In genomic region chr3:5227812-5228211, GRCh38 we compare ENCODE assay signal across 21 cellular contexts. TPM values are rescaled to one million over a fixed set of nuclear protein-coding genes. Genes with fewer than 3 reads are reported as not detected.
DNase-seq lines count a peak whose midpoint lies in the region; ATAC-seq, FAIRE-seq and TF ChIP-seq lines count a peak whose summit lies in the region.
"Had no signal": no experiment of that assay in that cellular context is flagged by ENCODE, and none has a peak within 500 bp of the region (broad histone marks: within the 10 kb centered on the region; RNA-seq: fewer than 3 reads in every experiment).

No MANE protein-coding gene starts in this region.

- H4K5ac ChIP-seq in IMR-90 (ENCODE audit: low read depth, low read length): no peak overlapping the region

- no peaks in the 10 kb centered on the region for H3K4me1 Mint-ChIP-seq in natural killer cell

- CTCF ChIA-PET in IMR-90 (lab: Yijun Ruan, JAX): no interaction called here
- CTCF ChIA-PET in K562 (lab: Yijun Ruan, JAX; ENCODE audit: low intra/inter-chr PET ratio): interaction anchor here (0.6 to 0.9 kb wide), 2 partner anchors 63 to 1560 kb away, joined by 3 read pairs; no protein-coding TSS in a partner anchor

- no peaks in the 10 kb centered on the region for H3K36me3 ChIP-seq in IMR-90 (ENCODE audit: control insufficient read depth, insufficient read depth, low read length)
- H3K36me3 ChIP-seq in K562 (ENCODE audit: control insufficient read depth, insufficient read depth, low read length): no peaks in the 10 kb centered on the region
- H3K36me3 ChIP-seq: HAP-1, MG63, SJCRH30 had no signal

- no peaks in the 10 kb centered on the region for H3K79me2 ChIP-seq in K562 (ENCODE audit: control insufficient read depth, insufficient read depth, low read length)

- TF ChIP-seq EP300 in K562 (IDR thresholded peaks at IDR 0.05; ENCODE audit: low read length): no peak

- H2AK9ac ChIP-seq in IMR-90 (replicated peaks; ENCODE audit: low read depth, low read length, poor library complexity): no peak overlapping the region

- H3K9me3 ChIP-seq in IMR-90 (ENCODE audit: control insufficient read depth, insufficient read depth, low read length) (no peaks in the 10 kb centered on the region), K562 (replicated peaks; ENCODE audit: control insufficient read depth, insufficient read depth, low read depth, low read length) (no peaks in the 10 kb centered on the region)
- H3K9me3 ChIP-seq: Caco-2, HAP-1, MG63, SJCRH30 had no signal

- TF ChIP-seq RAD21 in IMR-90 (IDR thresholded peaks at IDR 0.05; ENCODE audit: low read length) (no peak), K562 (CRISPR knock-in tag; conservative IDR thresholded peaks at IDR 0.05 in 1 of 2, IDR thresholded peaks at IDR 0.05 in 1 of 2) (no peak)

- intact Hi-C loops in IMR-90 (cut with micrococcal nuclease): loop anchor here (5.0 kb wide), 1 partner anchor 1569 kb away; no protein-coding TSS in a partner anchor
- intact Hi-C loops in K562 (cut with micrococcal nuclease): loop anchor here (2.0 to 10.0 kb wide), 4 partner anchors 77 to 513 kb away; no protein-coding TSS in a partner anchor
- intact Hi-C loops in natural killer cell (cut with micrococcal nuclease): no loop called here

- DNase-seq in AG10803 (ENCODE audit: low read depth): peak; percentile 23
- peak; percentile 68 for DNase-seq in IMR-90
- DNase-seq in K562 (ENCODE audit: extremely low read depth in 1 of 4, low spot score in 3 of 4): no peak
- DNase-seq in left lobe of liver (ENCODE audit: low spot score): no peak
- DNase-seq in activated CD4-positive, CD25-positive, alpha-beta regulatory T cell treated with anti-CD3 and anti-CD28 coated beads, Interleukin-2, amount 50 U/mL, for 72 hours: no peak
- DNase-seq in EL: no peak
- DNase-seq in natural killer cell: no peak
- DNase-seq: Caco-2; CD4-positive, CD25-positive, alpha-beta regulatory T cell; DMS153; MG63; NCI-H1105 treated with DMSO at 0.1 percent for 48 hours; NCI-H1930; NCI-H2171; NCI-H446 treated with DMSO at 0.1 percent for 48 hours; NCI-H748 treated with DMSO at 0.1 percent for 48 hours; PC-3 had no signal

- H2AFZ ChIP-seq in IMR-90 (replicated peaks; ENCODE audit: low read length, poor library complexity) (peak overlapping the region; percentile 23), K562 (ENCODE audit: low read depth, low read length) (no peak overlapping the region)

- no peaks in the 10 kb centered on the region for H3K79me1 ChIP-seq in IMR-90 (ENCODE audit: low read depth in 1 of 2, low read length in 2 of 2)

- peaks cover 0 to 3% of the 10 kb centered on the region in 2 donors for H3K27me3 Mint-ChIP-seq in natural killer cell (ENCODE audit: low read depth in 2 of 2)
- H3K27me3 Mint-ChIP-seq: B cell had no signal

- no peaks in the 10 kb centered on the region for H3K4me1 ChIP-seq in IMR-90 (ENCODE audit: control insufficient read depth, insufficient read depth, low read length)
- H3K4me1 ChIP-seq in K562 (replicated peaks in 1 of 2; ENCODE audit: control insufficient read depth in 2 of 2, insufficient read depth in 2 of 2, low read length in 2 of 2): no peaks in the 10 kb centered on the region
- H3K4me1 ChIP-seq: Caco-2, HAP-1, SJCRH30 had no signal

- H3K4me2 ChIP-seq in IMR-90 (ENCODE audit: low read depth, low read length) (no peak overlapping the region), K562 (ENCODE audit: insufficient read depth, low read length) (no peak overlapping the region)

- no peak overlapping the region for H3K4ac ChIP-seq in IMR-90 (ENCODE audit: low read depth, low read length)

- POLR2A ChIA-PET in IMR-90 (lab: Charles Lee; ENCODE audit: unreplicated experiment) (interaction anchor here (0.7 kb wide), 1 partner anchor 324 kb away, joined by 4 read pairs; no protein-coding TSS in a partner anchor), K562 (lab: Yijun Ruan, JAX) (interaction anchor here (0.6 to 0.7 kb wide), 2 partner anchors 13 to 57 kb away, joined by 4 read pairs; no protein-coding TSS in a partner anchor)

- H4K8ac ChIP-seq in IMR-90 (ENCODE audit: low read depth in 2 of 2, low read length in 2 of 2): no peak overlapping the region

- H3K4me3 Mint-ChIP-seq in natural killer cell: no peak overlapping the region
- H3K4me3 Mint-ChIP-seq: B cell; CD4-positive, CD25-positive, alpha-beta regulatory T cell had no signal

- no peak overlapping the region for H3K14ac ChIP-seq in IMR-90 (replicated peaks; ENCODE audit: low read depth, low read length)

- no peaks in the 10 kb centered on the region for H4K20me1 ChIP-seq in IMR-90 (ENCODE audit: insufficient read depth, low read length)
- no peaks in the 10 kb centered on the region for H4K20me1 ChIP-seq in K562 (replicated peaks; ENCODE audit: control insufficient read depth, insufficient read depth, low read length)

- H2BK5ac ChIP-seq in IMR-90 (ENCODE audit: low read depth, low read length, poor library complexity, severe bottlenecking): no peak overlapping the region

- H4K91ac ChIP-seq in IMR-90 (ENCODE audit: insufficient read depth, low read depth, low read length): no peak overlapping the region

- BruUV-seq in IMR-90 (replicated peaks; lab: Mats Ljungman, UMichigan) (no TSS peak), K562 (replicated peaks; lab: Mats Ljungman, UMichigan) (no TSS peak)

- no peak overlapping the region for H2BK120ac ChIP-seq in IMR-90 (ENCODE audit: low read depth, low read length)

- H3K9me1 ChIP-seq in IMR-90 (ENCODE audit: insufficient read depth, low read length): no peaks in the 10 kb centered on the region
- H3K9me1 ChIP-seq in K562 (ENCODE audit: control insufficient read depth, insufficient read depth, low read length): no peaks in the 10 kb centered on the region

- no peak overlapping the region for H2BK20ac ChIP-seq in IMR-90 (ENCODE audit: low read depth, low read length)

- H2BK15ac ChIP-seq in IMR-90 (ENCODE audit: low read depth, low read length): no peak overlapping the region

- H2AK5ac ChIP-seq in IMR-90 (ENCODE audit: low read depth, low read length): no peak overlapping the region

- dilution Hi-C loops in IMR-90 (cut with HindIII; ENCODE audit: low sequenced_read_pairs, unreplicated experiment): no loop called here

- no peak overlapping the region for H3K23ac ChIP-seq in IMR-90 (ENCODE audit: low read depth, low read length)

- TF ChIP-seq CTCF in AG10803 (conservative IDR thresholded peaks at IDR 0.05; ENCODE audit: low read length): no peak
- no peak for TF ChIP-seq CTCF in IMR-90 (conservative IDR thresholded peaks at IDR 0.05; ENCODE audit: low read depth, low read length)
- TF ChIP-seq CTCF in K562 (IDR thresholded peaks at IDR 0.05 in 2 of 3, conservative IDR thresholded peaks at IDR 0.05 in 1 of 3; ENCODE audit: insufficient read depth in 2 of 3, low read depth in 1 of 3, low read length in 3 of 3): no peak
- TF ChIP-seq CTCF in natural killer cell (IDR thresholded peaks at IDR 0.05): no peak

- H3K27me3 ChIP-seq in IMR-90 (ENCODE audit: control insufficient read depth, insufficient read depth, low read length) (peaks cover 2% of the 10 kb centered on the region; the same call in 1 of the 2 replicates), K562 (ENCODE audit: control insufficient read depth in 2 of 2, insufficient read depth in 2 of 2, low read length in 2 of 2) (peaks cover 32 to 57% of the 10 kb centered on the region in 2 experiments; a peak in 4 of 5 replicates)
- H3K27me3 ChIP-seq: MG63, SJCRH30 had no signal

- FAIRE-seq in K562 (lab: Jason Lieb, UNC): no peak

- no peaks in the 10 kb centered on the region for H3K36me3 Mint-ChIP-seq in natural killer cell
- H3K36me3 Mint-ChIP-seq: CD4-positive, CD25-positive, alpha-beta regulatory T cell had no signal

- no peak overlapping the region for H3K4me3 ChIP-seq in AG10803 (ENCODE audit: low read length)
- H3K4me3 ChIP-seq in IMR-90 (ENCODE audit: insufficient read depth, low read depth, low read length): no peak overlapping the region
- H3K4me3 ChIP-seq in K562: no peak overlapping the region
- H3K4me3 ChIP-seq: HAP-1, MG63, SJCRH30 had no signal

- no peak for ATAC-seq in IMR-90 (ENCODE audit: low read depth)
- ATAC-seq in K562: no peak
- peak; percentile 44 for ATAC-seq in left lobe of liver
- ATAC-seq in natural killer cell: no peak
- ATAC-seq in HG02970 (IDR thresholded peaks at IDR 0.05; ENCODE audit: low FRiP score, unreplicated experiment): no peak
- ATAC-seq: PC-3 had no signal

- TF ChIP-seq POLR2A in IMR-90 (IDR thresholded peaks at IDR 0.05; ENCODE audit: low read depth, low read length) (no peak), K562 (conservative IDR thresholded peaks at IDR 0.05) (no peak)

- H3K18ac ChIP-seq in IMR-90 (ENCODE audit: low read depth, low read length): no peak overlapping the region

- 60% methylated on average over 1 of the region's 6 CpGs; no CpG with 5 or more reads in 1 of the 2 experiments for WGBS in IMR-90 (ENCODE audit: extremely low coverage in 2 of 2, insufficient read length in 1 of 2), 2 experiments
- 1% methylated on average over 6 of the region's 6 CpGs for WGBS in K562 (ENCODE audit: insufficient coverage, low coverage, missing lambda C conversion rate)

- no peak overlapping the region for H3K27ac ChIP-seq in IMR-90 (ENCODE audit: insufficient read depth, low read length)
- no peak overlapping the region for H3K27ac ChIP-seq in K562 (ENCODE audit: extremely low read depth, low read depth, low read length)
- H3K27ac ChIP-seq: SJCRH30 had no signal

- no peaks in the 10 kb centered on the region for H3K9me3 Mint-ChIP-seq in natural killer cell
- H3K9me3 Mint-ChIP-seq: CD4-positive, CD25-positive, alpha-beta regulatory T cell had no signal

- H3K9ac ChIP-seq in IMR-90 (ENCODE audit: low read depth, low read length): no peak overlapping the region
- H3K9ac ChIP-seq in K562 (ENCODE audit: insufficient read depth in 1 of 2, low read depth in 2 of 2, low read length in 2 of 2): no peak overlapping the region

- in situ Hi-C loops in IMR-90 (cut with MboI; ENCODE audit: low sequenced_read_pairs) (no loop called here), K562 (cut with MboI) (no loop called here)

- no peak overlapping the region for H3K56ac ChIP-seq in IMR-90 (ENCODE audit: extremely low read depth, insufficient read depth, low read length)

- H3K27ac Mint-ChIP-seq in natural killer cell: no peak overlapping the region
- H3K27ac Mint-ChIP-seq: B cell had no signal

RNA-seq across cellular contexts. Expression of gene EDEM1, which starts 40.3 kb away (rescaled TPM):
- 20.8 and 23.5 TPM in 2 replicates for total RNA-seq in IMR-90 (2012; rRNA removed)
- polyA plus RNA-seq in IMR-90 (2012; rRNA removed): 19.9 and 27.0 TPM in 2 replicates
- 9.4 and 12.3 TPM in 2 replicates for polyA plus RNA-seq in IMR-90 (2012; cell fraction: cytosol; rRNA removed)
- 15.0 and 38.4 TPM in 2 replicates for polyA plus RNA-seq in IMR-90 (2012; cell fraction: nucleus; rRNA removed; ENCODE audit: low replicate concordance)
- 59.6 and 88.6 TPM in 2 replicates for total RNA-seq in K562 (2011; cell fraction: chromatin; rRNA removed; ENCODE audit: low replicate concordance)
- 36.5 and 42.8 TPM in 2 replicates for total RNA-seq in K562 (2011; cell fraction: nucleolus; rRNA removed)
- 58.9 and 67.9 TPM in 2 replicates for total RNA-seq in K562 (2011; cell fraction: nucleoplasm; rRNA removed)
- total RNA-seq in K562 (2014; rRNA removed): 9.3 and 17.9 TPM in 2 replicates
- total RNA-seq in K562 (2014; rRNA removed; fragmentation: Illumina TruSeq; extraction: Trizol): 16.7 and 17.4 TPM in 2 replicates
- 11.5 and 14.3 TPM in 2 replicates for total RNA-seq in K562 (2015; rRNA removed; fragmentation: Illumina TruSeq; extraction: Trizol)
- 24.6 and 32.9 TPM in 2 replicates for total RNA-seq in K562 (2021)
- polyA plus RNA-seq in K562 (2011; rRNA removed): 36.7 and 37.6 TPM in 2 replicates
- polyA plus RNA-seq in K562 (2011; cell fraction: cytosol; rRNA removed): 18.1 and 21.2 TPM in 2 replicates
- polyA plus RNA-seq in K562 (2011; cell fraction: nucleus; rRNA removed): 32.0 and 53.9 TPM in 2 replicates
- 9.6 and 20.6 TPM in 2 replicates for polyA plus RNA-seq in K562 (2012)
- polyA plus RNA-seq in K562 (2014; fragmentation: Illumina TruSeq; extraction: Trizol): 12.8 and 13.9 TPM in 2 replicates
- polyA plus RNA-seq in K562 (2014; fragmentation: Nextera tagmentation; extraction: Ambion mirVana): 1 to 10 TPM; 6.2 to 8.8 TPM
- polyA plus RNA-seq in K562 (2014; rRNA removed): 15.2 and 20.7 TPM in 2 replicates
- polyA minus RNA-seq in K562 (2011; rRNA and poly(A)+ RNA removed): 42.0 and 44.5 TPM in 2 replicates
- polyA minus RNA-seq in K562 (2011; cell fraction: cytosol; rRNA and poly(A)+ RNA removed): 21.0 and 33.3 TPM in 2 replicates
- 24.0 and 38.5 TPM in 2 replicates for polyA minus RNA-seq in K562 (2011; cell fraction: nucleus; rRNA and poly(A)+ RNA removed)
- 81.1 TPM for total RNA-seq in left lobe of liver
- 10 to 100 TPM; 55.3 to 64.2 (median 59.9) TPM for total RNA-seq in natural killer cell

Comparison
In these comparisons a context has a peak if more than half of its experiments do, and no peak if none do; other contexts are left out.
1. DNase-seq: peak in AG10803 (single experiment) and IMR-90 (single experiment); none in K562 (0 of 4), left lobe of liver (single experiment), activated CD4-positive, CD25-positive, alpha-beta regulatory T cell treated with anti-CD3 and anti-CD28 coated beads, Interleukin-2, amount 50 U/mL, for 72 hours (single experiment), EL (single experiment) and natural killer cell (single experiment).